Comparison of ENCODE assay signal across 12 cellular contexts in the genomic region with DNA sequence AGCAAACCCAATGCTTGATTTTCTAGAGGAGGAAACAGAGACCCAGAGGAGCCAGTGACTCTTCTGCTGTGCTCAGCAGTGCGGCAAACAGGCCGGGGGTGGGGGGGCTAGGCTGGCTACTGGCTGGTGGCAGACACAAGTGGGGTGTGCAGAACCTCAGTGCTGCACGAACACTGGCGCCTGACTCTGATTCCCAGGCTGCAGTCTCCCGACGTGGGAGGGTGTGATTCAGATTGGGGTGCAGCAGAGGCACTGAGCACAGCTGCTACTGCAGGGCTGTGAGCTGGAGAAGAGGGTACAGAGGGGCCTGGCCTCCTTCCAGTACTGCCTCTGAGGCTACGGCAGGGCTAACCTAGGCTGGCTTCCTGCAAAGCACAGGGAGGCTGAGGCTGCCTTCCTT. TPM values are rescaled to one million over a fixed set of nuclear protein-coding genes. Genes with fewer than 3 reads are reported as not detected.
A peak's percentile ranks its signal among the peaks of the same experiment; 100 is the strongest.
DNase-seq lines count a peak whose midpoint lies in the region; ATAC-seq and TF ChIP-seq lines count a peak whose summit lies in the region.
"Had no signal": no experiment of that assay in that cellular context is flagged by ENCODE, and none has a peak within 500 bp of the region (broad histone marks: within the 10 kb centered on the region; RNA-seq: fewer than 3 reads in every experiment).

No MANE protein-coding gene starts in this region.

- H3K27ac ChIP-seq in mesendoderm (ENCODE audit: low read depth, low read length) (no peak overlapping the region), upper lobe of left lung (peak overlapping the region in 3 of 4 donors; percentile 1 to 86 (median 83))
- H3K27ac ChIP-seq: vagina had no signal

- no peak overlapping the region for H4K5ac ChIP-seq in mesendoderm (ENCODE audit: low read length)

- no peak overlapping the region for H2BK5ac ChIP-seq in mesendoderm (ENCODE audit: low read length)

- no peak overlapping the region for H4K8ac ChIP-seq in mesendoderm (ENCODE audit: low read depth, low read length)

- peak in 1 of 4 donors; percentile 49 for TF ChIP-seq POLR2A in upper lobe of left lung (IDR thresholded peaks at IDR 0.05)

- no peak overlapping the region for H3K4me3 ChIP-seq in mesendoderm (ENCODE audit: low read length)
- H3K4me3 ChIP-seq in upper lobe of left lung, result no peak overlapping the region
- H3K4me3 ChIP-seq: vagina had no signal

- no peaks in the 10 kb centered on the region for H3K9me3 ChIP-seq in T-helper 17 cell (ENCODE audit: control insufficient read depth, low read length, poor library complexity, severe bottlenecking)
- no peaks in the 10 kb centered on the region for H3K9me3 ChIP-seq in upper lobe of left lung
- H3K9me3 ChIP-seq: vagina had no signal

- no peak overlapping the region for H2BK120ac ChIP-seq in mesendoderm (ENCODE audit: low read depth, low read length)

- ATAC-seq in T-helper 17 cell, result no peak
- peak in 1 of 2 donors; percentile 47 for ATAC-seq in upper lobe of left lung (ENCODE audit: low FRiP score in 2 of 2)

- TF ChIP-seq CTCF in upper lobe of left lung (IDR thresholded peaks at IDR 0.05) (no peak), endothelial cell (IDR thresholded peaks at IDR 0.05; ENCODE audit: unreplicated experiment) (no peak)

- no CpG with 5 or more reads among the region's 7 CpGs for WGBS in mesendoderm (ENCODE audit: extremely low coverage, insufficient coverage, low lambda C conversion rate)
- 39 to 55% methylated on average over 2 to 7 of the region's 7 CpGs for WGBS in upper lobe of left lung, 2 donors

- H2AK5ac ChIP-seq in mesendoderm (ENCODE audit: low read length), result no peak overlapping the region

- no peaks in the 10 kb centered on the region for H3K79me2 ChIP-seq in mesendoderm (ENCODE audit: control insufficient read depth, insufficient read depth, low read length)

- H3K4me3 Mint-ChIP-seq in T-helper 17 cell (no peak overlapping the region), endothelial cell (ENCODE audit: unreplicated experiment) (no peak overlapping the region)

- peak; percentile 24 for DNase-seq in stimulated activated CD4-positive, alpha-beta T cell treated with anti-CD3 and anti-CD28 coated beads, Interleukin-4, amount 100 ng/mL, for 1 hour
- DNase-seq in stimulated activated CD4-positive, alpha-beta T cell treated with anti-CD3 and anti-CD28 coated beads, Interleukin-4, amount 100 ng/mL, for 4 hours, result no peak
- DNase-seq in T-helper 17 cell, result no peak
- no peak for DNase-seq in mesendoderm
- peak; percentile 59 to 77 for DNase-seq in upper lobe of left lung
- no peak for DNase-seq in NCI-H2227 (lab: John Stamatoyannopoulos, UW; ENCODE audit: unreplicated experiment)
- DNase-seq in endothelial cell (ENCODE audit: low spot score), result no peak
- no peak for DNase-seq in MV-4-11 (lab: John Stamatoyannopoulos, UW)
- DNase-seq: amniotic stem cell, mammary epithelial cell had no signal

- no peak overlapping the region for H3K9ac ChIP-seq in mesendoderm (ENCODE audit: low read length)

- H3K4me1 Mint-ChIP-seq in T-helper 17 cell, result peaks cover 15% of the 10 kb centered on the region
- peaks cover 2% of the 10 kb centered on the region for H3K4me1 Mint-ChIP-seq in endothelial cell (ENCODE audit: unreplicated experiment)

- H3K79me1 ChIP-seq in mesendoderm (ENCODE audit: low read length), result no peaks in the 10 kb centered on the region

- H3K4me1 ChIP-seq in mesendoderm (ENCODE audit: control insufficient read depth, low read depth, low read length), result peaks cover 2% of the 10 kb centered on the region
- H3K4me1 ChIP-seq in upper lobe of left lung, result peaks cover 17 to 54% (median 29%) of the 10 kb centered on the region in 4 donors

- H3K27me3 ChIP-seq in mesendoderm (ENCODE audit: insufficient read depth, low read length, poor library complexity), result no peaks in the 10 kb centered on the region
- H3K27me3 ChIP-seq in upper lobe of left lung, result peaks cover 0 to 6% (median 0%) of the 10 kb centered on the region in 4 donors
- H3K27me3 ChIP-seq: vagina had no signal

- peak overlapping the region; percentile 31 for H3K56ac ChIP-seq in mesendoderm (ENCODE audit: low read length)

- H3K27ac Mint-ChIP-seq in T-helper 17 cell, result peak overlapping the region; percentile 32
- H3K27ac Mint-ChIP-seq in endothelial cell (ENCODE audit: unreplicated experiment), result no peak overlapping the region

- H3K23ac ChIP-seq in mesendoderm (ENCODE audit: low read length), result no peak overlapping the region

- peaks cover 19% of the 10 kb centered on the region for H3K27me3 Mint-ChIP-seq in T-helper 17 cell
- peaks cover 3% of the 10 kb centered on the region for H3K27me3 Mint-ChIP-seq in endothelial cell (ENCODE audit: unreplicated experiment)

- H2BK15ac ChIP-seq in mesendoderm (replicated peaks; ENCODE audit: low read depth), result no peak overlapping the region

- no peak overlapping the region for H3K4me2 ChIP-seq in mesendoderm (ENCODE audit: low read length)

- no peaks in the 10 kb centered on the region for H3K36me3 Mint-ChIP-seq in T-helper 17 cell (ENCODE audit: low read depth)
- H3K36me3 Mint-ChIP-seq in endothelial cell (ENCODE audit: low read depth, unreplicated experiment), result peaks cover 16% of the 10 kb centered on the region

- H3K4ac ChIP-seq in mesendoderm (ENCODE audit: low read depth, low read length), result no peak overlapping the region

- no peak overlapping the region for H3K18ac ChIP-seq in mesendoderm (ENCODE audit: low read length)

- no peak for TF ChIP-seq EP300 in upper lobe of left lung (IDR thresholded peaks at IDR 0.05)

- H3K9me3 Mint-ChIP-seq in endothelial cell (ENCODE audit: unreplicated experiment), result no peaks in the 10 kb centered on the region

- H3K36me3 ChIP-seq in mesendoderm (ENCODE audit: control insufficient read depth, insufficient read depth, low read length) (peaks cover 8% of the 10 kb centered on the region), upper lobe of left lung (peaks cover 21 to 22% (median 22%) of the 10 kb centered on the region in 4 donors)

RNA-seq across cellular contexts. Expression of gene RPL19, which starts 8.1 kb away (rescaled TPM):
- total RNA-seq in T-helper 17 cell (1,000 to 10,000 TPM; 3,035 to 3,199 TPM), upper lobe of left lung (1,000 to 10,000 TPM; 1,356 to 1,902 (median 1,599) TPM), endothelial cell (ENCODE audit: unreplicated experiment) (1,851 TPM)
- 2,776 TPM for polyA plus RNA-seq in mesendoderm (2013, experiment 1 of 2)
- 2,856 TPM for polyA plus RNA-seq in mesendoderm (2013, experiment 2 of 2)

RNA-seq across cellular contexts. Expression of gene CACNB1, which starts 10.7 kb away (rescaled TPM):
- total RNA-seq in T-helper 17 cell (10 to 100 TPM; 21.4 to 21.9 TPM), upper lobe of left lung (100 to 1,000 TPM in 1 of 6 donors, 10 to 100 TPM in 5; 28.8 to 149 (median 34.0) TPM), endothelial cell (ENCODE audit: unreplicated experiment) (10.2 TPM)
- polyA plus RNA-seq in mesendoderm (2013, experiment 1 of 2), result 4.3 TPM
- 4.5 TPM for polyA plus RNA-seq in mesendoderm (2013, experiment 2 of 2)

RNA-seq across cellular contexts. Expression of gene STAC2, which starts 17.6 kb away (rescaled TPM):
- not detected for total RNA-seq in T-helper 17 cell
- 0.70 TPM for polyA plus RNA-seq in mesendoderm (2013, experiment 1 of 2)
- 0.70 TPM for polyA plus RNA-seq in mesendoderm (2013, experiment 2 of 2)
- 1 to 10 TPM in 1 of 6 donors, under 1 TPM in 3, not detected in 2; 0.24 to 1.1 (median 0.48) TPM for total RNA-seq in upper lobe of left lung
- not detected for total RNA-seq in endothelial cell (ENCODE audit: unreplicated experiment)
- total RNA-seq: mammary epithelial cell had no signal
- polyA plus RNA-seq: mammary epithelial cell had no signal

RNA-seq across cellular contexts. Expression of gene ARL5C, which starts 42.2 kb away (rescaled TPM):
- total RNA-seq in T-helper 17 cell (not detected), upper lobe of left lung (under 1 TPM in 1 of 6 donors, not detected in 5; 0.39 TPM), endothelial cell (ENCODE audit: unreplicated experiment) (not detected)
- polyA plus RNA-seq in mesendoderm (2013, experiment 1 of 2), result not detected
- polyA plus RNA-seq in mesendoderm (2013, experiment 2 of 2), result not detected
- total RNA-seq: mammary epithelial cell, renal cortical epithelial cell, vagina had no signal
- polyA plus RNA-seq: mammary epithelial cell had no signal

RNA-seq across cellular contexts. Expression of gene PLXDC1, which starts 56.7 kb away (rescaled TPM):
- 10 to 100 TPM in 1 of 2 donors, 1 to 10 TPM in 1; 7.5 to 11.7 TPM for total RNA-seq in T-helper 17 cell
- polyA plus RNA-seq in mesendoderm (2013, experiment 1 of 2), result 0.44 TPM
- 0.24 TPM for polyA plus RNA-seq in mesendoderm (2013, experiment 2 of 2)
- total RNA-seq in upper lobe of left lung, result 10 to 100 TPM in 3 of 6 donors, 1 to 10 TPM in 3; 3.8 to 47.1 (median 10.5) TPM
- total RNA-seq in endothelial cell (ENCODE audit: unreplicated experiment), result 3.7 TPM
- total RNA-seq: renal cortical epithelial cell had no signal

Comparison
In these comparisons a context has a peak if more than half of its experiments do, and no peak if none do; other contexts are left out.
1. DNase-seq: peak in stimulated activated CD4-positive, alpha-beta T cell treated with anti-CD3 and anti-CD28 coated beads, Interleukin-4, amount 100 ng/mL, for 1 hour (single experiment) and upper lobe of left lung (2 of 2); none in stimulated activated CD4-positive, alpha-beta T cell treated with anti-CD3 and anti-CD28 coated beads, Interleukin-4, amount 100 ng/mL, for 4 hours (0 of 2), T-helper 17 cell (0 of 3), mesendoderm (single experiment), NCI-H2227 (single experiment), endothelial cell (single experiment) and MV-4-11 (single experiment).